In genomic region chr4:36325499-36325898, GRCh38 we compare ENCODE assay signal across 10 cellular contexts. TPM values are rescaled to one million over a fixed set of nuclear protein-coding genes. Genes with fewer than 3 reads are reported as not detected.
DNase-seq lines count a peak whose midpoint lies in the region; ATAC-seq and TF ChIP-seq lines count a peak whose summit lies in the region.
"Had no signal": no experiment of that assay in that cellular context is flagged by ENCODE, and none has a peak within 500 bp of the region (broad histone marks: within the 10 kb centered on the region; RNA-seq: fewer than 3 reads in every experiment).

No MANE protein-coding gene starts in this region.

- H3K27me3 Mint-ChIP-seq in CD14-positive monocyte (ENCODE audit: low read depth in 3 of 3) (peaks cover 0 to 2% (median 1%) of the 10 kb centered on the region in 3 donors), T-helper 17 cell (no peaks in the 10 kb centered on the region), endothelial cell (ENCODE audit: unreplicated experiment) (no peaks in the 10 kb centered on the region)

- ATAC-seq in HG02981 (IDR thresholded peaks at IDR 0.05; ENCODE audit: unreplicated experiment): peak; percentile 81
- peak; percentile 69 for ATAC-seq in T-helper 17 cell

- no peaks in the 10 kb centered on the region for H3K36me3 ChIP-seq in breast epithelium

- H3K4me3 Mint-ChIP-seq in CD14-positive monocyte: peak overlapping the region in 1 of 2 donors; percentile 47
- H3K4me3 Mint-ChIP-seq in T-helper 17 cell: peak overlapping the region; percentile 0
- H3K4me3 Mint-ChIP-seq in endothelial cell (ENCODE audit: unreplicated experiment): no peak overlapping the region

- DNase-seq in CD14-positive monocyte (ENCODE audit: low spot score) (peak; percentile 60), T-helper 17 cell (no peak), breast epithelium (ENCODE audit: low spot score in 2 of 2) (no peak), NCI-H1930 (lab: John Stamatoyannopoulos, UW) (no peak), NCI-H345 treated with DMSO at 0.1 percent for 48 hours (lab: John Stamatoyannopoulos, UW; ENCODE audit: unreplicated experiment) (no peak), endothelial cell (ENCODE audit: low spot score) (no peak)
- DNase-seq: KBM-7 had no signal

- intact Hi-C loops in CD14-positive monocyte (cut with micrococcal nuclease) (loop anchor here in 1 of 2 donors (10.0 kb wide), 1 partner anchor 81 kb away; the partner anchor contains the start of gene ARAP2), breast epithelium (cut with DNase I; ENCODE audit: low total_unique reads) (no loop called here)

- no peak overlapping the region for H3K4me3 ChIP-seq in breast epithelium

- peaks cover 79% of the 10 kb centered on the region for H3K4me1 Mint-ChIP-seq in CD14-positive monocyte
- H3K4me1 Mint-ChIP-seq in T-helper 17 cell: peaks cover 34% of the 10 kb centered on the region
- H3K4me1 Mint-ChIP-seq in endothelial cell (ENCODE audit: unreplicated experiment): peaks cover 21% of the 10 kb centered on the region

- H3K27ac ChIP-seq in breast epithelium: no peak overlapping the region

- peak; percentile 15 for TF ChIP-seq POLR2A in GM19099 (IDR thresholded peaks at IDR 0.05; ENCODE audit: extremely low read depth, insufficient read length, low read depth)
- TF ChIP-seq POLR2A in breast epithelium (IDR thresholded peaks at IDR 0.05): no peak

- H3K9me3 Mint-ChIP-seq in CD14-positive monocyte: no peaks in the 10 kb centered on the region
- H3K9me3 Mint-ChIP-seq in endothelial cell (ENCODE audit: unreplicated experiment): no peaks in the 10 kb centered on the region

- H3K27ac Mint-ChIP-seq in CD14-positive monocyte (peak overlapping the region; percentile 86 to 95 (median 92)), T-helper 17 cell (peak overlapping the region; percentile 89), endothelial cell (ENCODE audit: unreplicated experiment) (no peak overlapping the region)

- H3K9me3 ChIP-seq in T-helper 17 cell (ENCODE audit: control insufficient read depth, low read length, poor library complexity, severe bottlenecking): no peaks in the 10 kb centered on the region
- H3K9me3 ChIP-seq in breast epithelium: no peaks in the 10 kb centered on the region

- no peaks in the 10 kb centered on the region for H3K4me1 ChIP-seq in breast epithelium

- H3K36me3 Mint-ChIP-seq in CD14-positive monocyte: no peaks in the 10 kb centered on the region
- H3K36me3 Mint-ChIP-seq in T-helper 17 cell (ENCODE audit: low read depth): no peaks in the 10 kb centered on the region
- no peaks in the 10 kb centered on the region for H3K36me3 Mint-ChIP-seq in endothelial cell (ENCODE audit: low read depth, unreplicated experiment)

- no peaks in the 10 kb centered on the region for H3K27me3 ChIP-seq in breast epithelium

- TF ChIP-seq CTCF in CD14-positive monocyte (IDR thresholded peaks at IDR 0.05) (no peak), breast epithelium (IDR thresholded peaks at IDR 0.05) (no peak), endothelial cell (IDR thresholded peaks at IDR 0.05; ENCODE audit: unreplicated experiment) (no peak)

RNA-seq across cellular contexts. Expression of gene DTHD1, which starts 44.1 kb away (rescaled TPM):
- polyA plus RNA-seq in CD14-positive monocyte: not detected
- total RNA-seq in T-helper 17 cell (under 1 TPM; 0.22 to 0.52 TPM), breast epithelium (under 1 TPM; 0.29 to 0.48 (median 0.33) TPM), endothelial cell (ENCODE audit: unreplicated experiment) (not detected)
- total RNA-seq: epithelial cell of proximal tubule had no signal
